1 cellular context compared by ENCODE assay signal in genomic region chr19:48618916-48619691, GRCh38.
TF ChIP-seq lines count a peak whose summit lies in the region.

Gene RPL18 (minus strand): TSS chr19:48619178. CDS start chr19:48619143, 35 bp downstream.
Gene SPHK2 (plus strand): TSS chr19:48619506. CDS start chr19:48620515, 1,009 bp downstream.

TF ChIP-seq in GM12878, 131 proteins besides CTCF, POLR2A, EP300 and RAD21 (continued from another document and continues in another):
- TF ChIP-seq ZNF687 (IDR thresholded peaks at IDR 0.05) (peak; percentile 56; the same call in 1 of the 2 replicates), CHD4 (IDR thresholded peaks at IDR 0.05) (no peak), BACH1 (IDR thresholded peaks at IDR 0.05; ENCODE audit: borderline replicate concordance) (peak; percentile 74), SMARCA5 (IDR thresholded peaks at IDR 0.05) (no peak), IRF5 (IDR thresholded peaks at IDR 0.05; ENCODE audit: borderline replicate concordance) (no peak), SKIL (IDR thresholded peaks at IDR 0.05; ENCODE audit: low read depth, poor library complexity, severe bottlenecking) (no peak), SRF (IDR thresholded peaks at IDR 0.05; ENCODE audit: low read depth in 2 of 2, low read length in 2 of 2) (peak; percentile 33 to 94; a peak in 3 of 4 replicates), RELA (IDR thresholded peaks at IDR 0.05; ENCODE audit: borderline replicate concordance, partially characterized antibody) (peak; percentile 73), GABPA (IDR thresholded peaks at IDR 0.05; ENCODE audit: low read depth) (peak; percentile 93), PML (IDR thresholded peaks at IDR 0.05; ENCODE audit: low read length) (peak; percentile 99), BCL11A (IDR thresholded peaks at IDR 0.05; ENCODE audit: low read depth, low read length) (0 out of 2 replicates have a peak, but pooled peaks have one; percentile 13), CEBPZ (IDR thresholded peaks at IDR 0.05; ENCODE audit: low read depth, low read length) (no peak), MYC (IDR thresholded peaks at IDR 0.05; ENCODE audit: insufficient read depth, insufficient read length, insufficient replicate concordance, low read length, severe bottlenecking) (peak; percentile 81), PAX5 (IDR thresholded peaks at IDR 0.05; ENCODE audit: borderline replicate concordance, low read depth, low read length) (peak; percentile 39; the same call in 1 of the 2 replicates), RFX5 (IDR thresholded peaks at IDR 0.05; ENCODE audit: low read depth, low read length) (no peak), EGR1 (IDR thresholded peaks at IDR 0.05; ENCODE audit: borderline replicate concordance in 1 of 2, low read depth in 2 of 2, low read length in 2 of 2) (peak; percentile 84 to 99), ZBTB40 (IDR thresholded peaks at IDR 0.05; ENCODE audit: borderline replicate concordance) (peak; percentile 95), BHLHE40 (IDR thresholded peaks at IDR 0.05; ENCODE audit: borderline replicate concordance in 1 of 2, low read depth in 2 of 2, low read length in 1 of 2) (peak; percentile 6 to 79; a peak in 3 of 4 replicates), ZBTB33 (IDR thresholded peaks at IDR 0.05) (no peak), CBX5 (IDR thresholded peaks at IDR 0.05; ENCODE audit: low read depth) (0 out of 2 replicates have a peak, but pooled peaks have one; percentile 20), LARP7 (IDR thresholded peaks at IDR 0.05) (no peak; the same call in 1 of the 2 replicates), NFYA (IDR thresholded peaks at IDR 0.05; ENCODE audit: borderline replicate concordance, low read depth, low read length) (no peak), USF1 (IDR thresholded peaks at IDR 0.05; ENCODE audit: borderline replicate concordance, extremely low read length, insufficient read depth, low read depth, low read length) (no peak), JUNB (IDR thresholded peaks at IDR 0.05) (0 out of 2 replicates have a peak, but pooled peaks have one; percentile 62), IRF3 (IDR thresholded peaks at IDR 0.05) (0 out of 2 replicates have a peak, but pooled peaks have one; percentile 6), TARDBP (IDR thresholded peaks at IDR 0.05; ENCODE audit: borderline replicate concordance) (peak; percentile 96), NR2C1 (IDR thresholded peaks at IDR 0.05) (peak; percentile 91), IKZF2 (IDR thresholded peaks at IDR 0.05) (peak in 1 of 2 experiments; percentile 63; a peak in 1 of 4 replicates), TAF1 (IDR thresholded peaks at IDR 0.05; ENCODE audit: borderline replicate concordance, low read depth, low read length) (peak; percentile 97), EZH2 (IDR thresholded peaks at IDR 0.05; ENCODE audit: borderline replicate concordance, control insufficient read depth, low read depth, low read length) (no peak), KDM1A (IDR thresholded peaks at IDR 0.05; ENCODE audit: borderline replicate concordance) (no peak), NRF1 (conservative IDR thresholded peaks at IDR 0.05; ENCODE audit: low read depth, low read length) (no peak), STAT3 (IDR thresholded peaks at IDR 0.05; ENCODE audit: low read depth, low read length) (no peak), JUND (IDR thresholded peaks at IDR 0.05; ENCODE audit: low read depth, low read length) (no peak), ZZZ3 (IDR thresholded peaks at IDR 0.05; ENCODE audit: control insufficient read depth, insufficient read length, low read depth) (no peak), TCF7 (IDR thresholded peaks at IDR 0.05; ENCODE audit: borderline replicate concordance) (peak; percentile 22; the same call in 1 of the 2 replicates), KAT2A (conservative IDR thresholded peaks at IDR 0.05; ENCODE audit: control insufficient read depth, low read depth, low read length) (no peak), USF2 (IDR thresholded peaks at IDR 0.05; ENCODE audit: borderline replicate concordance, low read depth, low read length) (no peak), YY1 (IDR thresholded peaks at IDR 0.05; ENCODE audit: low read depth, low read length) (peak; percentile 93)
